In the genomic region with DNA sequence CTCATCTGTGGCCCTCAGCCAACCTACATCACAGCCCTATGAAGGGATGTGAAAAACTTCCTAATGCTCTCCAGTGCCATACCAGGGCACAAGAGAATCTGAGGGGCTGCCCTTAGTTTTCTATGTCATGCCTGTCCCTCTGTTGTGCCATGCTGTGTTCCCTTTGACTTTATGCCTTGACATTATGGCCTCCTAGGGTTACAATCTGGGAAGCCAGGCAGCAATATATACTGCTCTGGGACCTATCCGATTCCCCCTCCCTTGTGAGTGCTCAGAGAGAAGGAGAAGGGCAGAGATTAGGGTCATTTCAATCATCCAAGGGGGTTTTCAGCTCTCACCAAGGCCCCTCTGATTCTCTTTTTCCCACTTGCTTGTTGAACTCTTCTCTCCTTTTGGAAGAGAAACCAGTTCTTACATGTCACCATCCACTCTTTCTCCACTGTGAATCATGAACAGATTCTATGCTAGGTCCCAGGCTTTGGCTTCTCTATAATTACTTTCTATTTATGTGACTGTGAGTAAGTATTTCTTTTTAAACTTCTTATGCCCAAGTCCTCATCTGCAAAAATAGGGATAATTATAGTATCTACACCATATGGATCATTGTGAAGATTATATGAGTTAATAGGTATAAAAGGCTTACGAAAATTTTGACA, we compare ENCODE assay signal across 21 cellular contexts. TPM values are rescaled to one million over a fixed set of nuclear protein-coding genes. Genes with fewer than 3 reads are reported as not detected.
"Had no signal": no experiment of that assay in that cellular context is flagged by ENCODE, and none has a peak within 500 bp of the region (broad histone marks: within the 10 kb centered on the region; RNA-seq: fewer than 3 reads in every experiment).

No MANE protein-coding gene starts in this region.

- H3K9me3 Mint-ChIP-seq: activated T-cell treated with anti-CD3 and anti-CD28 coated beads, Interleukin-2, amount 50 U/mL, for 72 hours; immature natural killer cell; naive thymus-derived CD4-positive, alpha-beta T cell had no signal

- ATAC-seq: body of pancreas; left cardiac atrium; naive thymus-derived CD4-positive, alpha-beta T cell; stimulated activated naive CD8-positive, alpha-beta T cell treated with anti-CD3 and anti-CD28 coated beads, Interleukin-15, Interleukin-2, amounts not matched to agents 100 U/mL and 50 U/mL, for 24 hours; T-helper 17 cell had no signal

- H3K36me3 Mint-ChIP-seq: activated naive CD8-positive, alpha-beta T cell; immature natural killer cell; naive thymus-derived CD4-positive, alpha-beta T cell had no signal

- DNase-seq: activated CD4-positive, alpha-beta T cell treated with anti-CD3 and anti-CD28 coated beads for 4 hours; activated CD8-positive, alpha-beta memory T cell treated with anti-CD3 and anti-CD28 coated beads, Interleukin-2, amount 50 U/mL, for 48 hours; activated gamma-delta T cell treated with Interleukin-2 at 50 U/mL for 16 hours; activated T-cell treated with anti-CD3 and anti-CD28 coated beads, Interleukin-2, amount 50 U/mL, for 72 hours; amniotic stem cell; body of pancreas; central memory CD4-positive, alpha-beta T cell; colonic mucosa; effector CD4-positive, alpha-beta T cell; foreskin melanocyte; head of caudate nucleus; immature natural killer cell; left cardiac atrium; naive thymus-derived CD4-positive, alpha-beta T cell; ovary; stimulated activated CD4-positive, alpha-beta T cell treated with anti-CD3 and anti-CD28 coated beads, Interleukin-15, amount 100 ng/mL, for 24 hours; stimulated activated CD4-positive, alpha-beta T cell treated with anti-CD3 and anti-CD28 coated beads, Interleukin-4, amount 100 ng/mL, for 1 hour; stimulated activated naive CD8-positive, alpha-beta T cell treated with anti-CD3 and anti-CD28 coated beads, Interleukin-15, Interleukin-2, amounts not matched to agents 100 U/mL and 50 U/mL, for 24 hours; T-helper 17 cell had no signal

- H3K36me3 ChIP-seq: colonic mucosa, ovary had no signal

- H3K27ac ChIP-seq: body of pancreas, colonic mucosa, ovary had no signal

- H3K27ac Mint-ChIP-seq: activated naive CD8-positive, alpha-beta T cell; activated T-cell treated with anti-CD3 and anti-CD28 coated beads, Interleukin-2, amount 50 U/mL, for 72 hours; immature natural killer cell; naive thymus-derived CD4-positive, alpha-beta T cell; T-helper 17 cell had no signal

- H3K4me3 Mint-ChIP-seq: activated naive CD8-positive, alpha-beta T cell; activated T-cell treated with anti-CD3 and anti-CD28 coated beads, Interleukin-2, amount 50 U/mL, for 72 hours; immature natural killer cell; naive thymus-derived CD4-positive, alpha-beta T cell; T-helper 17 cell had no signal

- H3K9me3 ChIP-seq: body of pancreas, colonic mucosa, ovary had no signal

- H3K27me3 ChIP-seq: body of pancreas, colonic mucosa, ovary had no signal

- H3K4me3 ChIP-seq: body of pancreas, colonic mucosa, lung, ovary had no signal

- H3K4me1 Mint-ChIP-seq: immature natural killer cell; naive thymus-derived CD4-positive, alpha-beta T cell had no signal

- H3K4me1 ChIP-seq: body of pancreas, colonic mucosa had no signal

RNA-seq across cellular contexts. Expression of a gene that starts 14.2 kb away (rescaled TPM):
- polyA plus RNA-seq: immature natural killer cell; naive thymus-derived CD4-positive, alpha-beta T cell had no signal

RNA-seq across cellular contexts. Expression of a gene that starts 51.1 kb away (rescaled TPM):
- total RNA-seq: activated T-cell treated with anti-CD3 and anti-CD28 coated beads, Interleukin-2, amount 50 U/mL, for 72 hours; colonic mucosa; left cardiac atrium; naive thymus-derived CD4-positive, alpha-beta T cell had no signal
- polyA plus RNA-seq: immature natural killer cell, lung had no signal
